Comparison of ENCODE assay signal across 1 cellular context in the genomic region with DNA sequence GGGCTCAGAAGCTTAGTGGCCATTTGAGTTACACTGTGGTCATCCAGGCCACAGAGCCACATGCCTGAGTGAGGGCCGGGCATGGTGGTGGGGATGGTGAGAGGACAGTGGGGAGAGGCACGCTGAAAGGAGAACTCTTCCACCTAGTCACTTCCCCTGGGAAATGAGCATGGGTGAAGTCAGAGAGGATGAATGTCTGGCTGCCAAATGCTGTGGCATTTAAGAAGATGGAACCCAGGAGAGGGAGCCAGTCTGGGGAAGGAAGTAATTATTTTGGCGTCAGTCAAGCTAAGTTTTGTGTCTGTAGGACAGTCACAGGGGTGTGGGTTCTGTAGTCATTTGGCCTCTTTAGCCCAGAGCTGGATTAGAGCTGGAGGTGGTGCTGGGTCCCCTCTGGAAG.
TF ChIP-seq lines count a peak whose summit lies in the region.

No MANE protein-coding gene starts in this region.

TF ChIP-seq in SK-N-SH treated with all-trans-retinoic acid at 6 μM for 48 hours, 23 proteins besides CTCF, POLR2A, EP300 and RAD21 (continued from another document):
- TF ChIP-seq, protein P1, sequence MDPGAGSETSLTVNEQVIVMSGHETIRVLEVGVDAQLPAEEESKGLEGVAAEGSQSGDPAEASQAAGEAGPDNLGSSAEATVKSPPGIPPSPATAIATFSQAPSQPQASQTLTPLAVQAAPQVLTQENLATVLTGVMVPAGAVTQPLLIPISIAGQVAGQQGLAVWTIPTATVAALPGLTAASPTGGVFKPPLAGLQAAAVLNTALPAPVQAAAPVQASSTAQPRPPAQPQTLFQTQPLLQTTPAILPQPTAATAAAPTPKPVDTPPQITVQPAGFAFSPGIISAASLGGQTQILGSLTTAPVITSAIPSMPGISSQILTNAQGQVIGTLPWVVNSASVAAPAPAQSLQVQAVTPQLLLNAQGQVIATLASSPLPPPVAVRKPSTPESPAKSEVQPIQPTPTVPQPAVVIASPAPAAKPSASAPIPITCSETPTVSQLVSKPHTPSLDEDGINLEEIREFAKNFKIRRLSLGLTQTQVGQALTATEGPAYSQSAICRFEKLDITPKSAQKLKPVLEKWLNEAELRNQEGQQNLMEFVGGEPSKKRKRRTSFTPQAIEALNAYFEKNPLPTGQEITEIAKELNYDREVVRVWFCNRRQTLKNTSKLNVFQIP (CRISPR knock-in tag; IDR thresholded peaks at IDR 0.05; ENCODE audit: borderline replicate concordance, low read depth): no peak
- TF ChIP-seq, protein P2, sequence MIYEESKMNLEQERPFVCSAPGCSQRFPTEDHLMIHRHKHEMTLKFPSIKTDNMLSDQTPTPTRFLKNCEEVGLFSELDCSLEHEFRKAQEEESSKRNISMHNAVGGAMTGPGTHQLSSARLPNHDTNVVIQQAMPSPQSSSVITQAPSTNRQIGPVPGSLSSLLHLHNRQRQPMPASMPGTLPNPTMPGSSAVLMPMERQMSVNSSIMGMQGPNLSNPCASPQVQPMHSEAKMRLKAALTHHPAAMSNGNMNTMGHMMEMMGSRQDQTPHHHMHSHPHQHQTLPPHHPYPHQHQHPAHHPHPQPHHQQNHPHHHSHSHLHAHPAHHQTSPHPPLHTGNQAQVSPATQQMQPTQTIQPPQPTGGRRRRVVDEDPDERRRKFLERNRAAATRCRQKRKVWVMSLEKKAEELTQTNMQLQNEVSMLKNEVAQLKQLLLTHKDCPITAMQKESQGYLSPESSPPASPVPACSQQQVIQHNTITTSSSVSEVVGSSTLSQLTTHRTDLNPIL (CRISPR knock-in tag; IDR thresholded peaks at IDR 0.05; ENCODE audit: low read depth): no peak
- TF ChIP-seq PPARA (CRISPR knock-in tag; IDR thresholded peaks at IDR 0.05; ENCODE audit: borderline replicate concordance) (no peak), RARB (CRISPR knock-in tag; IDR thresholded peaks at IDR 0.05) (no peak), CSDC2 (CRISPR knock-in tag; IDR thresholded peaks at IDR 0.05) (no peak), TCF4 (CRISPR knock-in tag; IDR thresholded peaks at IDR 0.05; ENCODE audit: borderline replicate concordance) (no peak), ARNTL (CRISPR knock-in tag; IDR thresholded peaks at IDR 0.05; ENCODE audit: borderline replicate concordance, low read depth) (no peak), BACH2 (CRISPR knock-in tag; IDR thresholded peaks at IDR 0.05; ENCODE audit: borderline replicate concordance) (no peak), ZNF8 (CRISPR knock-in tag; IDR thresholded peaks at IDR 0.05) (no peak), GLIS3 (CRISPR knock-in tag; IDR thresholded peaks at IDR 0.05) (no peak), ISL1 (CRISPR knock-in tag; IDR thresholded peaks at IDR 0.05) (no peak), ZNF565 (CRISPR knock-in tag; conservative IDR thresholded peaks at IDR 0.05; ENCODE audit: low read depth) (no peak)
- TF ChIP-seq, protein P3, sequence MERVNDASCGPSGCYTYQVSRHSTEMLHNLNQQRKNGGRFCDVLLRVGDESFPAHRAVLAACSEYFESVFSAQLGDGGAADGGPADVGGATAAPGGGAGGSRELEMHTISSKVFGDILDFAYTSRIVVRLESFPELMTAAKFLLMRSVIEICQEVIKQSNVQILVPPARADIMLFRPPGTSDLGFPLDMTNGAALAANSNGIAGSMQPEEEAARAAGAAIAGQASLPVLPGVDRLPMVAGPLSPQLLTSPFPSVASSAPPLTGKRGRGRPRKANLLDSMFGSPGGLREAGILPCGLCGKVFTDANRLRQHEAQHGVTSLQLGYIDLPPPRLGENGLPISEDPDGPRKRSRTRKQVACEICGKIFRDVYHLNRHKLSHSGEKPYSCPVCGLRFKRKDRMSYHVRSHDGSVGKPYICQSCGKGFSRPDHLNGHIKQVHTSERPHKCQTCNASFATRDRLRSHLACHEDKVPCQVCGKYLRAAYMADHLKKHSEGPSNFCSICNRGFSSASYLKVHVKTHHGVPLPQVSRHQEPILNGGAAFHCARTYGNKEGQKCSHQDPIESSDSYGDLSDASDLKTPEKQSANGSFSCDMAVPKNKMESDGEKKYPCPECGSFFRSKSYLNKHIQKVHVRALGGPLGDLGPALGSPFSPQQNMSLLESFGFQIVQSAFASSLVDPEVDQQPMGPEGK (CRISPR knock-in tag; IDR thresholded peaks at IDR 0.05; ENCODE audit: borderline replicate concordance): no peak
